ENCODE assay signal across 1 cellular context in genomic region chr21:17495680-17496079, GRCh38.
TF ChIP-seq lines count a peak whose summit lies in the region.

No MANE protein-coding gene starts in this region.

TF ChIP-seq in HepG2, 621 proteins besides CTCF, POLR2A, EP300 and RAD21 (continued from another document):
- TF ChIP-seq ZNF691 (CRISPR knock-in tag; IDR thresholded peaks at IDR 0.05; ENCODE audit: borderline replicate concordance, low read depth) (no peak), ZNF703 (CRISPR knock-in tag; IDR thresholded peaks at IDR 0.05; ENCODE audit: borderline replicate concordance) (no peak), PAX8 (CRISPR knock-in tag; IDR thresholded peaks at IDR 0.05; ENCODE audit: borderline replicate concordance) (no peak)
